ENCODE assay signal across 24 cellular contexts in the genomic region with DNA sequence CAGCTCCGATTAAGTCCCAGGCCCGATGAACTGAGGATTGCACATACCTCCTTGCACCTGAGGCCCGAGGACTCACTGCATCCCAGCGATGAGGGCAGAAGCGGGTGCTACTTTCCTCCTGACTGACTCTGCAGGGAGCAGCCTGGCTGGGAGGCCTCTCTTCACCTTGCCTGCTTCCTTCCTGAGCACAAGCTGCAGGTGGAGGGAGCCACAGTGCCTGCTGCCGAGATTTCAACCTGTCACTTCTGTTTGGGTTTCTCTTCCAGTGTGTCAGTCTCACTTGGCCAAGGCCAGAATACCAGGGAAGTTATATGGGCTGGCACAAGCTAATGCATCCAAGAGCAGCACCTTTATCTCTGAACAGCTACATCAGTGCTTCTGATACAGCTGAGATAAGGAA.
"Had no signal": no experiment of that assay in that cellular context is flagged by ENCODE, and none has a peak within 500 bp of the region (broad histone marks: within the 10 kb centered on the region; RNA-seq: fewer than 3 reads in every experiment).

No MANE protein-coding gene starts in this region.

- ATAC-seq: K562, Panc1, PC-3, SK-N-SH treated with all-trans-retinoic acid at 6 μM for 48 hours had no signal

- H3K4me3 Mint-ChIP-seq: IgD-negative memory B cell had no signal

- FAIRE-seq: HTR-8/SVneo, K562 had no signal

- H3K27ac ChIP-seq: HL-60, KMS-11, RWPE1 had no signal

- H3K36me3 Mint-ChIP-seq: IgD-negative memory B cell had no signal

- H3K9me3 Mint-ChIP-seq: IgD-negative memory B cell had no signal

- H3K4me3 ChIP-seq: K562 had no signal

- H3K9ac ChIP-seq: KMS-11 had no signal

- DNase-seq: Kasumi-1; MV-4-11; NCI-H1048; NCI-H1436; NCI-H187; NCI-H2029; NCI-H2081 treated with DMSO at 0.1 percent for 48 hours; NCI-H2171; NCI-H226; NCI-H446; NCI-H526 treated with DMSO at 0.1 percent for 48 hours; NCI-H748 treated with DMSO at 0.1 percent for 48 hours; NK-92 treated with Interleukin-12 subunit alpha and Interleukin-12 subunit beta, amount 100 ng/mL, for 24 hours; PC-3; SHP77; T-helper 1 cell had no signal

- H3K4me1 Mint-ChIP-seq: IgD-negative memory B cell had no signal

- H3K27ac Mint-ChIP-seq: IgD-negative memory B cell had no signal

- H3K4me2 ChIP-seq: KMS-11 had no signal
